Comparison of ENCODE assay signal across 8 cellular contexts in genomic region chr7:106153891-106154449, GRCh38. TPM values are rescaled to one million over a fixed set of nuclear protein-coding genes. Genes with fewer than 3 reads are reported as not detected.
DNase-seq lines count a peak whose midpoint lies in the region; ATAC-seq and TF ChIP-seq lines count a peak whose summit lies in the region.

No MANE protein-coding gene starts in this region.

- TF ChIP-seq CTCF in mesothelial cell of epicardium (IDR thresholded peaks at IDR 0.05; ENCODE audit: unreplicated experiment), result peak; percentile 69

- DNase-seq in AML-193 (lab: John Stamatoyannopoulos, UW) (peak; percentile 71 to 77), NCI-H82 treated with DMSO at 0.1 percent for 48 hours (lab: John Stamatoyannopoulos, UW; ENCODE audit: unreplicated experiment) (peak; percentile 71), mesothelial cell of epicardium (ENCODE audit: low spot score in 2 of 2, unreplicated experiment in 2 of 2) (peak; percentile 67 to 84)
- DNase-seq in activated CD8-positive, alpha-beta memory T cell treated with anti-CD3 and anti-CD28 coated beads for 24 hours, result peak; percentile 87
- DNase-seq in effector memory CD8-positive, alpha-beta T cell, result peak; percentile 67 to 73 (median 72)
- peak; percentile 43 to 50 for DNase-seq in stimulated activated CD8-positive, alpha-beta memory T cell treated with anti-CD3 and anti-CD28 coated beads, Interleukin-2, amount 100 ng/mL, for 1 hour (ENCODE audit: low read depth in 2 of 2)

- H3K4me3 Mint-ChIP-seq in effector memory CD8-positive, alpha-beta T cell, result no peak overlapping the region
- H3K4me3 Mint-ChIP-seq in mesothelial cell of epicardium, result no peak overlapping the region

- H3K27me3 Mint-ChIP-seq in effector memory CD8-positive, alpha-beta T cell, result peaks cover 36 to 41% of the 10 kb centered on the region in 2 donors
- H3K27me3 Mint-ChIP-seq in mesothelial cell of epicardium (ENCODE audit: low read depth), result peaks cover 24% of the 10 kb centered on the region

- ATAC-seq in GM19025 (IDR thresholded peaks at IDR 0.05; ENCODE audit: low read depth, unreplicated experiment) (peak; percentile 71), HG03565 (IDR thresholded peaks at IDR 0.05; ENCODE audit: unreplicated experiment) (peak; percentile 70)
- peak; percentile 95 for ATAC-seq in effector memory CD8-positive, alpha-beta T cell (replicated peaks)

- H3K4me1 Mint-ChIP-seq in effector memory CD8-positive, alpha-beta T cell (ENCODE audit: low read depth in 2 of 2), result no peaks in the 10 kb centered on the region
- H3K4me1 Mint-ChIP-seq in mesothelial cell of epicardium, result peaks cover 2% of the 10 kb centered on the region

- H3K9me3 Mint-ChIP-seq in effector memory CD8-positive, alpha-beta T cell, result no peaks in the 10 kb centered on the region
- H3K9me3 Mint-ChIP-seq in mesothelial cell of epicardium, result peaks cover 4% of the 10 kb centered on the region

- H3K27ac Mint-ChIP-seq in effector memory CD8-positive, alpha-beta T cell, result no peak overlapping the region
- H3K27ac Mint-ChIP-seq in mesothelial cell of epicardium, result no peak overlapping the region

- H3K36me3 Mint-ChIP-seq in effector memory CD8-positive, alpha-beta T cell (ENCODE audit: insufficient read depth), result no peaks in the 10 kb centered on the region
- no peaks in the 10 kb centered on the region for H3K36me3 Mint-ChIP-seq in mesothelial cell of epicardium

RNA-seq across cellular contexts. Expression of gene SYPL1, which starts 41.9 kb away (rescaled TPM):
- total RNA-seq in mesothelial cell of epicardium, result 63.9 to 64.3 TPM (median 64.0 TPM) in 3 replicates

Comparison
In these comparisons a context has a peak if more than half of its experiments do, and no peak if none do; other contexts are left out.
1. Peak in every context shown above with its lines: DNase-seq and ATAC-seq.